In the genomic region with DNA sequence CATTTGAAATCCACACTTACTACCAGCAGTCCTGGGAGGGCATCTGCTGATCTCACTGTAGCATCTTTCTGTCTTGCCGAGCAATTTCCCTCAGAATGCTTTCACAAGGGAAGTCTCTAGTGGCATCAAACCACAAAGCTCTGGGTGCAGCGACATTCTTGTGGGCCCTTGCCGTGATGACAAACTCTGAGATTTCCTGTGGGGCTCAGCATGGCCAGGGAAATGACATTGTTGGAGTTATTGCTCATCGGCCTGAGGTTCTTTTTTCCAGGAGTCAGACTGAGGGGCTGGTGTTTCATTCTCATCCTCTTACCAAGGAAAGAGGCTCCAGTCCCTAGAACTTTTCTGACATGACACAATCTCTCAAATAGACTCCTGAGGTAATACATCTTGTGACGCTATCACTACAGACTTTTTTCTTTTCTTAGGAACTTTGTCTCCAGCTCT, we compare ENCODE assay signal across 8 cellular contexts. TPM values are rescaled to one million over a fixed set of nuclear protein-coding genes. Genes with fewer than 3 reads are reported as not detected.
DNase-seq lines count a peak whose midpoint lies in the region; ATAC-seq and TF ChIP-seq lines count a peak whose summit lies in the region.

No MANE protein-coding gene starts in this region.

- TF ChIP-seq CTCF in KMS-11 (conservative IDR thresholded peaks at IDR 0.05; ENCODE audit: low read depth, low read length) (no peak), fibroblast of mammary gland (conservative IDR thresholded peaks at IDR 0.05; ENCODE audit: control insufficient read depth, insufficient read depth, low read depth, low read length) (no peak)

- no peak overlapping the region for H3K9ac ChIP-seq in KMS-11

- ATAC-seq in GM19438 (IDR thresholded peaks at IDR 0.05; ENCODE audit: low read depth, unreplicated experiment) (peak; percentile 74), HG03039 (IDR thresholded peaks at IDR 0.05; ENCODE audit: unreplicated experiment) (no peak)

- peak overlapping the region; percentile 56 for H3K4me2 ChIP-seq in KMS-11

- H3K4me3 ChIP-seq in KMS-11 (IDR thresholded peaks at IDR 0.05; ENCODE audit: insufficient read depth, low read depth, low read length): no peak overlapping the region
- no peak overlapping the region for H3K4me3 ChIP-seq in fibroblast of mammary gland (ENCODE audit: control insufficient read depth, low read depth, low read length)

- H3K79me2 ChIP-seq in KMS-11 (ENCODE audit: insufficient read depth, low read depth): no peaks in the 10 kb centered on the region

- H3K4me1 ChIP-seq in KMS-11 (ENCODE audit: low read depth, poor library complexity, severe bottlenecking): peaks cover 33% of the 10 kb centered on the region

- H2AFZ ChIP-seq in KMS-11 (ENCODE audit: low read depth): no peak overlapping the region

- H4K20me1 ChIP-seq in KMS-11 (ENCODE audit: insufficient read depth): no peaks in the 10 kb centered on the region

- 0 out of 2 replicates have a peak overlapping the region, but pooled peaks have one; percentile 27 for H3K27ac ChIP-seq in KMS-11

- peak; percentile 99 for DNase-seq in A172 (ENCODE audit: low spot score)
- DNase-seq in activated CD4-positive, alpha-beta T cell treated with anti-CD3 and anti-CD28 coated beads, Interleukin-2, amount 50 U/mL, for 4 hours: peak; percentile 62 to 66
- DNase-seq in fibroblast of mammary gland (ENCODE audit: low read depth): peak; percentile 87
- peak; percentile 39 for DNase-seq in stimulated activated CD4-positive, alpha-beta T cell treated with anti-CD3 and anti-CD28 coated beads, Interleukin-2, amount 100 ng/mL, for 4 hours (ENCODE audit: low read depth)
- no peak for DNase-seq in NCI-H748 (lab: John Stamatoyannopoulos, UW; ENCODE audit: unreplicated experiment)

- no peaks in the 10 kb centered on the region for H3K36me3 ChIP-seq in KMS-11 (ENCODE audit: insufficient read depth)

- no peaks in the 10 kb centered on the region for H3K27me3 ChIP-seq in KMS-11 (ENCODE audit: insufficient read depth, low read depth)

RNA-seq across cellular contexts. Expression of gene PFDN1, which starts 51.4 kb away (rescaled TPM):
- total RNA-seq in A172 (2014; rRNA removed; shearing (Covaris generic)): 201 and 255 TPM in 2 replicates
